Comparison of ENCODE assay signal across 1 cellular context in the genomic region with DNA sequence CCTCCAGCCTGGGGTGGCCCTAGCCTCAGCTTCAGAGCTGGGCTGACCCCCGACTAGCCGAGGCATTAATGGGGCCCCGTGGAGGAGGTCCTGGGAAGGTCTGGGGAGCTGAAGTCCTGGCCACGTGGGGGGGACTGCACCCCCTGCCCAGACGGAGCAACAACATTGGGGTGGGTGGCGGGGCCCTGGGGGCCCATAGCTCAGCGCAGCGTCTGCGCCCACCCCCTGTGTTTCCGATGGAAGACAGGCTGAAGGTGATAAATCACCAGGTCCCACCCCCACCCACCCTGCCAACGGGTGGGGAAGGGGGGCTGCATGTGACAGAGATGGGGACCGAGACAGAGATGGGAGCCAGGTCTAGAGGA.
TF ChIP-seq lines count a peak whose summit lies in the region.

No MANE protein-coding gene starts in this region.

TF ChIP-seq in A549, 52 proteins besides CTCF, POLR2A, EP300 and RAD21:
- TF ChIP-seq JUNB (IDR thresholded peaks at IDR 0.05) (no peak), NR3C1 (IDR thresholded peaks at IDR 0.05) (no peak), RNF2 (IDR thresholded peaks at IDR 0.05; ENCODE audit: borderline replicate concordance, low read depth) (no peak), ZNF302 (CRISPR knock-in tag; IDR thresholded peaks at IDR 0.05) (no peak), RFX5 (IDR thresholded peaks at IDR 0.05) (no peak), ESRRA (IDR thresholded peaks at IDR 0.05; ENCODE audit: borderline replicate concordance, low read length) (no peak), PHF8 (IDR thresholded peaks at IDR 0.05; ENCODE audit: borderline replicate concordance, low read depth) (no peak), HOXB5 (CRISPR knock-in tag; IDR thresholded peaks at IDR 0.05) (no peak)
TF ChIP-seq in A549: peak in this region for 0.
